In genomic region chr3:13063225-13063624, GRCh38 we compare ENCODE assay signal across 21 cellular contexts. TPM values are rescaled to one million over a fixed set of nuclear protein-coding genes. Genes with fewer than 3 reads are reported as not detected.
DNase-seq lines count a peak whose midpoint lies in the region; ATAC-seq and TF ChIP-seq lines count a peak whose summit lies in the region.
"Had no signal": no experiment of that assay in that cellular context is flagged by ENCODE, and none has a peak within 500 bp of the region (broad histone marks: within the 10 kb centered on the region; RNA-seq: fewer than 3 reads in every experiment).

No MANE protein-coding gene starts in this region.

- H3K27ac ChIP-seq in BLaER1 treated with 17β-estradiol and CSF1 and Interleukin-3, amounts not matched to agents 10 nM and 100 nM: peak overlapping the region in 3 of 11 experiments; percentile 9 to 42 (median 31); a peak in 4 of 22 replicates
- H3K27ac ChIP-seq in SK-N-SH (ENCODE audit: low read depth in 2 of 2, low read length in 1 of 2) (no peak overlapping the region), neuronal stem cell (replicated peaks; ENCODE audit: low read length) (no peak overlapping the region)
- H3K27ac ChIP-seq: lower lobe of right lung, neural progenitor cell, sigmoid colon, upper lobe of left lung had no signal

- H3K18ac ChIP-seq in neuronal stem cell (ENCODE audit: low read length): no peak overlapping the region

- TF ChIP-seq RAD21 in SK-N-SH (IDR thresholded peaks at IDR 0.05; ENCODE audit: low read length): no peak

- H2BK5ac ChIP-seq in neuronal stem cell (ENCODE audit: low read length): no peak overlapping the region

- POLR2A ChIA-PET in SK-N-SH (lab: Yijun Ruan, JAX): no interaction called here

- no peak overlapping the region for H3K14ac ChIP-seq in neuronal stem cell (ENCODE audit: low read length)

- H2AFZ ChIP-seq in SK-N-SH (ENCODE audit: low read depth) (no peak overlapping the region), neuronal stem cell (ENCODE audit: low read length) (no peak overlapping the region)
- H2AFZ ChIP-seq: neural progenitor cell had no signal

- no peaks in the 10 kb centered on the region for H3K9me2 ChIP-seq in SK-N-SH

- peak overlapping the region in 9 of 11 experiments; percentile 35 to 100 (median 89); a peak in 17 of 22 replicates for H3K4me2 ChIP-seq in BLaER1 treated with 17β-estradiol and CSF1 and Interleukin-3, amounts not matched to agents 10 nM and 100 nM
- H3K4me2 ChIP-seq in SK-N-SH: no peak overlapping the region
- H3K4me2 ChIP-seq in neuronal stem cell (ENCODE audit: insufficient read depth, low read length, poor library complexity, severe bottlenecking): no peak overlapping the region
- H3K4me2 ChIP-seq: neural progenitor cell had no signal

- H3K23ac ChIP-seq in neuronal stem cell (ENCODE audit: low read depth, low read length, poor library complexity): peak overlapping the region; percentile 17

- H3F3A ChIP-seq in SK-N-SH (replicated peaks; ENCODE audit: insufficient read depth): peaks cover 6% of the 10 kb centered on the region

- H3K27ac Mint-ChIP-seq in activated CD8-positive, alpha-beta memory T cell treated with anti-CD3 and anti-CD28 coated beads, Interleukin-2, amount 10 ng/mL, durations not matched to agents 7 days and 5 days: no peak overlapping the region
- H3K27ac Mint-ChIP-seq: activated B cell treated with CpG ODN at 0.5 μM for 24 hours; activated naive CD8-positive, alpha-beta T cell treated with anti-CD3 and anti-CD28 coated beads for 36 hours; activated T-helper 17 cell treated with anti-CD3 and anti-CD28 coated beads, Interleukin-2, amount 50 U/mL, for 72 hours; neural progenitor cell had no signal

- H3K36me3 ChIP-seq in BLaER1 treated with 17β-estradiol and CSF1 and Interleukin-3, amounts not matched to agents 10 nM and 100 nM: peaks cover 0 to 30% (median 0%) of the 10 kb centered on the region in 11 experiments; a peak in 3 of 22 replicates
- no peaks in the 10 kb centered on the region for H3K36me3 ChIP-seq in SK-N-SH (replicated peaks in 1 of 2; ENCODE audit: control insufficient read depth in 1 of 2, insufficient read depth in 2 of 2, low read length in 1 of 2)
- H3K36me3 ChIP-seq in neuronal stem cell (replicated peaks in 1 of 2; ENCODE audit: control insufficient read depth in 2 of 2, insufficient read depth in 2 of 2, low read length in 2 of 2): no peaks in the 10 kb centered on the region
- H3K36me3 ChIP-seq: lower lobe of right lung, neural progenitor cell, sigmoid colon, upper lobe of left lung had no signal

- no peaks in the 10 kb centered on the region for H3K79me1 ChIP-seq in neuronal stem cell (ENCODE audit: low read depth, low read length)

- H3K4me1 Mint-ChIP-seq in activated CD8-positive, alpha-beta memory T cell treated with anti-CD3 and anti-CD28 coated beads, Interleukin-2, amount 10 ng/mL, durations not matched to agents 7 days and 5 days: peaks cover 9% of the 10 kb centered on the region
- H3K4me1 Mint-ChIP-seq: activated T-helper 17 cell treated with anti-CD3 and anti-CD28 coated beads, Interleukin-2, amount 50 U/mL, for 72 hours had no signal

- H3K9me3 ChIP-seq in BLaER1 treated with 17β-estradiol and CSF1 and Interleukin-3, amounts not matched to agents 10 nM and 100 nM (replicated peaks in 1 of 11): no peaks in the 10 kb centered on the region
- H3K9me3 ChIP-seq in SK-N-SH (no peaks in the 10 kb centered on the region), neuronal stem cell (replicated peaks in 1 of 2; ENCODE audit: control insufficient read depth in 2 of 2, insufficient read depth in 1 of 2, low read depth in 1 of 2, low read length in 2 of 2) (no peaks in the 10 kb centered on the region)
- H3K9me3 ChIP-seq: Caco-2, lower lobe of right lung, sigmoid colon, upper lobe of left lung had no signal

- TF ChIP-seq CTCF in SK-N-SH (IDR thresholded peaks at IDR 0.05): no peak

- no peak for TF ChIP-seq EP300 in SK-N-SH (IDR thresholded peaks at IDR 0.05; ENCODE audit: borderline replicate concordance in 1 of 2, low read depth in 1 of 2, low read length in 1 of 2)

- H3K9ac ChIP-seq in BLaER1 treated with 17β-estradiol and CSF1 and Interleukin-3, amounts not matched to agents 10 nM and 100 nM: peak overlapping the region in 4 of 11 experiments; percentile 24 to 46 (median 30); a peak in 3 of 22 replicates
- H3K9ac ChIP-seq in SK-N-SH (no peak overlapping the region), neuronal stem cell (ENCODE audit: low read depth, low read length, poor library complexity) (no peak overlapping the region)
- H3K9ac ChIP-seq: neural progenitor cell had no signal

- no peak overlapping the region for H2BK12ac ChIP-seq in neuronal stem cell (ENCODE audit: low read length)

- H3K4me3 ChIP-seq in BLaER1 treated with 17β-estradiol and CSF1 and Interleukin-3, amounts not matched to agents 10 nM and 100 nM: no peak overlapping the region
- H3K4me3 ChIP-seq in SK-N-SH (ENCODE audit: low read depth in 2 of 2, low read length in 1 of 2) (no peak overlapping the region), neuronal stem cell (ENCODE audit: low read length in 2 of 2) (no peak overlapping the region)
- H3K4me3 ChIP-seq: lower lobe of right lung, neural progenitor cell, sigmoid colon, upper lobe of left lung had no signal

- H2AK5ac ChIP-seq in neuronal stem cell (ENCODE audit: low read depth, low read length): no peak overlapping the region

- H3K36me3 Mint-ChIP-seq in activated CD8-positive, alpha-beta memory T cell treated with anti-CD3 and anti-CD28 coated beads, Interleukin-2, amount 10 ng/mL, durations not matched to agents 7 days and 5 days: peaks cover 13% of the 10 kb centered on the region
- H3K36me3 Mint-ChIP-seq: activated naive CD8-positive, alpha-beta T cell treated with anti-CD3 and anti-CD28 coated beads for 36 hours; neural progenitor cell had no signal

- H3K4ac ChIP-seq in neuronal stem cell (ENCODE audit: low read length): no peak overlapping the region

- no peaks in the 10 kb centered on the region for H3K27me3 ChIP-seq in BLaER1 treated with 17β-estradiol and CSF1 and Interleukin-3, amounts not matched to agents 10 nM and 100 nM
- H3K27me3 ChIP-seq in SK-N-SH (ENCODE audit: insufficient read depth) (no peaks in the 10 kb centered on the region), neuronal stem cell (ENCODE audit: control insufficient read depth in 3 of 3, insufficient read depth in 3 of 3, low read depth in 1 of 3, low read length in 3 of 3) (no peaks in the 10 kb centered on the region)
- H3K27me3 ChIP-seq: neural progenitor cell, sigmoid colon, upper lobe of left lung had no signal

- H3K4me3 Mint-ChIP-seq in activated CD8-positive, alpha-beta memory T cell treated with anti-CD3 and anti-CD28 coated beads, Interleukin-2, amount 10 ng/mL, durations not matched to agents 7 days and 5 days: no peak overlapping the region
- H3K4me3 Mint-ChIP-seq: activated B cell treated with CpG ODN at 0.5 μM for 24 hours; activated naive CD8-positive, alpha-beta T cell treated with anti-CD3 and anti-CD28 coated beads for 36 hours; activated T-helper 17 cell treated with anti-CD3 and anti-CD28 coated beads, Interleukin-2, amount 50 U/mL, for 72 hours; central memory CD8-positive, alpha-beta T cell; neural progenitor cell had no signal

- CTCF ChIA-PET in SK-N-SH (lab: Yijun Ruan, JAX): interaction anchor here (0.9 to 3.4 kb wide), 4 partner anchors 9 to 29 kb away, joined by 3 to 11 read pairs (median 4); no protein-coding TSS in a partner anchor
- CTCF ChIA-PET in activated CD8-positive, alpha-beta memory T cell treated with anti-CD3 and anti-CD28 coated beads, Interleukin-2, amount 10 ng/mL, durations not matched to agents 7 days and 5 days (lab: Charles Lee): interaction anchor here (1.0 kb wide), 1 partner anchor 49 kb away, joined by 3 read pairs; no protein-coding TSS in a partner anchor

- WGBS in SK-N-SH (ENCODE audit: low lambda C conversion rate): 75% methylated on average over 3 of the region's 3 CpGs
- WGBS in neuronal stem cell (ENCODE audit: extremely low coverage in 2 of 2, insufficient read length in 2 of 2, insufficient replicate concordance in 1 of 2), 2 donors: no CpG with 5 or more reads among the region's 3 CpGs

- DNase-seq in HK-2 (ENCODE audit: unreplicated experiment) (peak; percentile 6), SK-N-SH (no peak), neuronal stem cell (ENCODE audit: low spot score) (no peak)
- no peak for DNase-seq in activated CD8-positive, alpha-beta memory T cell treated with anti-CD3 and anti-CD28 coated beads, Interleukin-2, amount 10 ng/mL, durations not matched to agents 7 days and 5 days
- DNase-seq: ACHN; activated B cell treated with CpG ODN at 0.5 μM for 24 hours; activated naive CD8-positive, alpha-beta T cell treated with anti-CD3 and anti-CD28 coated beads for 36 hours; Caco-2; lower lobe of right lung; NCI-H1092; NCI-H1930; sigmoid colon; stimulated activated CD8-positive, alpha-beta memory T cell treated with anti-CD3 and anti-CD28 coated beads, Interleukin-4, amount 100 ng/mL, for 48 hours; upper lobe of left lung had no signal

- ATAC-seq in HG03354 (IDR thresholded peaks at IDR 0.05; ENCODE audit: poor library complexity, severe bottlenecking, unreplicated experiment) (no peak), GM21526 (IDR thresholded peaks at IDR 0.05; ENCODE audit: low FRiP score, unreplicated experiment) (no peak), GM19328 (IDR thresholded peaks at IDR 0.05; ENCODE audit: unreplicated experiment) (no peak)
- ATAC-seq in activated CD8-positive, alpha-beta memory T cell treated with anti-CD3 and anti-CD28 coated beads, Interleukin-2, amount 10 ng/mL, durations not matched to agents 7 days and 5 days: no peak
- ATAC-seq: activated T-helper 17 cell treated with anti-CD3 and anti-CD28 coated beads, Interleukin-2, amount 50 U/mL, for 72 hours; lower lobe of right lung had no signal

- H4K20me1 ChIP-seq in BLaER1 treated with 17β-estradiol and CSF1 and Interleukin-3, amounts not matched to agents 10 nM and 100 nM: peaks cover 0 to 60% (median 0%) of the 10 kb centered on the region in 11 experiments; a peak in 3 of 22 replicates
- H4K20me1 ChIP-seq in SK-N-SH (ENCODE audit: insufficient read depth): no peaks in the 10 kb centered on the region

- no peak overlapping the region for H2BK120ac ChIP-seq in neuronal stem cell (ENCODE audit: low read depth, low read length)

- no peaks in the 10 kb centered on the region for H3K79me2 ChIP-seq in SK-N-SH (ENCODE audit: insufficient read depth)

- H2BK15ac ChIP-seq in neuronal stem cell (ENCODE audit: low read length): no peak overlapping the region

- no peaks in the 10 kb centered on the region for H3K9me3 Mint-ChIP-seq in activated CD8-positive, alpha-beta memory T cell treated with anti-CD3 and anti-CD28 coated beads, Interleukin-2, amount 10 ng/mL, durations not matched to agents 7 days and 5 days (ENCODE audit: low read depth)
- H3K9me3 Mint-ChIP-seq: activated B cell treated with CpG ODN at 0.5 μM for 24 hours; activated naive CD8-positive, alpha-beta T cell treated with anti-CD3 and anti-CD28 coated beads for 36 hours; activated T-helper 17 cell treated with anti-CD3 and anti-CD28 coated beads, Interleukin-2, amount 50 U/mL, for 72 hours; central memory CD8-positive, alpha-beta T cell; neural progenitor cell had no signal

- peaks cover 24 to 100% (median 97%) of the 10 kb centered on the region in 10 experiments for H3K4me1 ChIP-seq in BLaER1 treated with 17β-estradiol and CSF1 and Interleukin-3, amounts not matched to agents 10 nM and 100 nM
- H3K4me1 ChIP-seq in SK-N-SH (ENCODE audit: control insufficient read depth in 1 of 2, insufficient read depth in 2 of 2, low read depth in 1 of 2, low read length in 1 of 2) (peaks cover 0 to 40% of the 10 kb centered on the region in 2 experiments; a peak in 1 of 4 replicates), neuronal stem cell (ENCODE audit: control insufficient read depth in 2 of 2, insufficient read depth in 1 of 2, low read depth in 1 of 2, low read length in 2 of 2) (peaks cover 2 to 4% of the 10 kb centered on the region in 2 donors)
- H3K4me1 ChIP-seq: Caco-2, lower lobe of right lung, sigmoid colon, upper lobe of left lung had no signal

- no peaks in the 10 kb centered on the region for H3K27me3 Mint-ChIP-seq in activated CD8-positive, alpha-beta memory T cell treated with anti-CD3 and anti-CD28 coated beads, Interleukin-2, amount 10 ng/mL, durations not matched to agents 7 days and 5 days
- H3K27me3 Mint-ChIP-seq: activated B cell treated with CpG ODN at 0.5 μM for 24 hours; activated naive CD8-positive, alpha-beta T cell treated with anti-CD3 and anti-CD28 coated beads for 36 hours; activated T-helper 17 cell treated with anti-CD3 and anti-CD28 coated beads, Interleukin-2, amount 50 U/mL, for 72 hours; central memory CD8-positive, alpha-beta T cell had no signal

- no peak overlapping the region for H4K8ac ChIP-seq in neuronal stem cell (ENCODE audit: low read depth, low read length)

- H4K91ac ChIP-seq in neuronal stem cell (ENCODE audit: low read depth, low read length, poor library complexity): no peak overlapping the region

RNA-seq across cellular contexts. Expression of gene IQSEC1, which starts 10.0 kb away (rescaled TPM):
- 4.4 and 6.2 TPM in 2 replicates for polyA plus RNA-seq in SK-N-SH (2012; rRNA removed)
- 4.2 and 5.9 TPM in 2 replicates for polyA plus RNA-seq in SK-N-SH (2012; cell fraction: cytosol; rRNA removed)
- polyA plus RNA-seq in SK-N-SH (2012; cell fraction: nucleus; rRNA removed): 23.8 and 26.1 TPM in 2 replicates
- polyA plus RNA-seq in neuronal stem cell (2013, experiment 1 of 2): 22.0 TPM
- polyA plus RNA-seq in neuronal stem cell (2013, experiment 2 of 2): 22.8 TPM
- total RNA-seq in activated CD8-positive, alpha-beta memory T cell treated with anti-CD3 and anti-CD28 coated beads, Interleukin-2, amount 10 ng/mL, durations not matched to agents 7 days and 5 days: 10 to 100 TPM; 37.6 to 71.4 TPM

Comparison
In these comparisons a context has a peak if more than half of its experiments do, and no peak if none do; other contexts are left out.
1. H3K4me2 ChIP-seq: peak in BLaER1 treated with 17β-estradiol and CSF1 and Interleukin-3, amounts not matched to agents 10 nM and 100 nM (9 of 11); none in SK-N-SH (single experiment) and neuronal stem cell (single experiment).